In the genomic region with DNA sequence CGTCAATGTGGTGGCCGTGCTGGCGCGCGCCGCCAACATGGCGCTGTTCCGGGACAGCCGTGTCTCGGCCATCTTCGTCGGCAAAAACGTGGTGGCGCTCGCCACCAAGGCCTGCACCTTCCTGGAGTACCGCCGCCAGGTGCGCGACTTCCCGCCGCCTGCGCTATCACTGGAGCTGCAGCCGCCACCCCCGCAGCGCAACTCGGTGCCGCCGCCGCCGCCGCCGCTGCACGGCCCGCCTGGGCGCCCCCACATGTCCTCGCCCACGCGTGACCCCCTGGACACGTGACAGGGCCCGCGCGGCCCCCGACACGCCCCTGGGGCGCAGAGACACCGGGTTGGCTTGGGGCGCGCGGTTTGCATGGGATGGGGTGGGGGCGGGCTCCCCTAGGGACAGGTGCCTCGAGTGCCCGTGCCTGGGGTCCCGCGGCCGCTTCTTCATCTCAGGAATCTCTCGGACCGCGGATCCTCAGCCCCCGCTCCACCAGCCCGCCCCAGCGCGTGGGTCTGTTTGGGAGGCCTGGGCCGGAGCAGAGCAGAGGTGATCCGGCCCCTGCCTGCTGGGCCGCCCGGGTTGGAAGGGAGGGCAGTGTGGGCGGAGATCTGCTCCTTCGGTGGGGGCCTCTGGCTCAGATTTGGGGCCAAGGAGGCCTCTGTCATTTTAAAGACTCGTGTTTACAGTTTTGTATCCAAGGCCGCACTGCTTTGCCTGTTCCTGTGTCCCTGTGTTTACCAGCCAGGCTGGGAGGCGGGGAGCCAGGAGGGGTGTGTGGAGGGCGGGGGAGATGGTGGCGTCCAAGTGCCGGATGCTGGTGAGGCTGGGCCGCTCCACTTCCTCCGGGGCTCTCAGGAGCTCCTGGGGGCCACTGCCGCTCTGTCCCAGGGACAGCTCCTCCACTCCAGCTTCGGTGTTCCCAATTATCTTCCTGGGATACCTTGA, we compare ENCODE assay signal across 10 cellular contexts. TPM values are rescaled to one million over a fixed set of nuclear protein-coding genes. Genes with fewer than 3 reads are reported as not detected.
A peak's percentile ranks its signal among the peaks of the same experiment; 100 is the strongest.
DNase-seq lines count a peak whose midpoint lies in the region; ATAC-seq, FAIRE-seq and TF ChIP-seq lines count a peak whose summit lies in the region.
"Had no signal": no experiment of that assay in that cellular context is flagged by ENCODE, and none has a peak within 500 bp of the region (broad histone marks: within the 10 kb centered on the region; RNA-seq: fewer than 3 reads in every experiment).

No MANE protein-coding gene starts in this region.

- ATAC-seq in memory B cell (ENCODE audit: low read depth), result peak; percentile 15
- ATAC-seq in HG02571 (IDR thresholded peaks at IDR 0.05; ENCODE audit: unreplicated experiment), result no peak
- no peak for ATAC-seq in GM21737 (IDR thresholded peaks at IDR 0.05; ENCODE audit: unreplicated experiment)
- ATAC-seq: gastroesophageal sphincter had no signal

- no peak for FAIRE-seq in GM12892 (lab: Jason Lieb, UNC)

- H3K9me3 ChIP-seq in breast epithelium, result no peaks in the 10 kb centered on the region
- H3K9me3 ChIP-seq in mammary epithelial cell (replicated peaks; ENCODE audit: insufficient read depth, low read length), result no peaks in the 10 kb centered on the region
- H3K9me3 ChIP-seq: gastroesophageal sphincter had no signal

- H3K4me1 ChIP-seq in breast epithelium (peaks cover 4 to 24% of the 10 kb centered on the region in 2 donors), mammary epithelial cell (ENCODE audit: insufficient read depth, low read length) (peaks cover 22% of the 10 kb centered on the region), urinary bladder (ENCODE audit: insufficient read depth) (no peaks in the 10 kb centered on the region)

- dilution Hi-C loops in mammary epithelial cell (cut with HindIII; ENCODE audit: low sequenced_read_pairs), result no loop called here

- TF ChIP-seq POLR2A in breast epithelium (IDR thresholded peaks at IDR 0.05), result no peak
- no peak for TF ChIP-seq POLR2A in GM12892 (IDR thresholded peaks at IDR 0.05; ENCODE audit: low read depth, low read length)

- H3K4me1 Mint-ChIP-seq in activated naive CD4-positive, alpha-beta T cell treated with anti-CD3 and anti-CD28 coated beads for 36 hours (ENCODE audit: low read depth), result peaks cover 21% of the 10 kb centered on the region
- H3K4me1 Mint-ChIP-seq in memory B cell, result peaks cover 49% of the 10 kb centered on the region

- DNase-seq in breast epithelium (ENCODE audit: low spot score in 2 of 2) (no peak), mammary epithelial cell (no peak), memory B cell (ENCODE audit: low spot score in 2 of 2) (peak in 1 of 2 donors; percentile 54), GM12892 (ENCODE audit: insufficient read length) (no peak)
- DNase-seq in activated naive CD4-positive, alpha-beta T cell treated with anti-CD3 and anti-CD28 coated beads for 36 hours, result peak; percentile 56
- DNase-seq: NCI-H2227 treated with DMSO at 0.1 percent for 48 hours had no signal

- BruUV-seq in mammary epithelial cell (replicated peaks; lab: Mats Ljungman, UMichigan), result no TSS peak

- H3K4me3 ChIP-seq in breast epithelium, result peak overlapping the region in 2 of 3 donors; percentile 74 to 79
- H3K4me3 ChIP-seq in mammary epithelial cell (replicated peaks in 1 of 3; ENCODE audit: insufficient read depth in 1 of 3, low read depth in 2 of 3, low read length in 3 of 3), result no peak overlapping the region
- no peak overlapping the region for H3K4me3 ChIP-seq in urinary bladder (ENCODE audit: low read depth, low read length)

- no peaks in the 10 kb centered on the region for H3K36me3 ChIP-seq in breast epithelium
- no peaks in the 10 kb centered on the region for H3K36me3 ChIP-seq in mammary epithelial cell (ENCODE audit: insufficient read depth, low read length)
- no peaks in the 10 kb centered on the region for H3K36me3 ChIP-seq in urinary bladder (ENCODE audit: insufficient read depth)

- peaks cover 0 to 3% of the 10 kb centered on the region in 2 donors for H3K27me3 ChIP-seq in breast epithelium
- no peaks in the 10 kb centered on the region for H3K27me3 ChIP-seq in mammary epithelial cell (ENCODE audit: insufficient read depth, low read length)

- TF ChIP-seq CTCF in breast epithelium (IDR thresholded peaks at IDR 0.05), result no peak
- TF ChIP-seq CTCF in mammary epithelial cell (conservative IDR thresholded peaks at IDR 0.05 in 1 of 2, IDR thresholded peaks at IDR 0.05 in 1 of 2; ENCODE audit: extremely low read depth in 1 of 2, insufficient read depth in 1 of 2, low read depth in 1 of 2, low read length in 2 of 2), result no peak

- CTCF ChIA-PET in mammary epithelial cell (lab: Charles Lee; ENCODE audit: low non-redundant PET), result no interaction called here
- CTCF ChIA-PET in activated naive CD4-positive, alpha-beta T cell treated with anti-CD3 and anti-CD28 coated beads for 36 hours (lab: Charles Lee), result interaction anchor here (1.4 to 1.6 kb wide), 2 partner anchors 49 to 112 kb away, joined by 4 read pairs; no protein-coding TSS in a partner anchor

- H3K27ac Mint-ChIP-seq in activated naive CD4-positive, alpha-beta T cell treated with anti-CD3 and anti-CD28 coated beads for 36 hours, result peak overlapping the region; percentile 85
- H3K27ac Mint-ChIP-seq in memory B cell, result no peak overlapping the region

- in situ Hi-C loops in mammary epithelial cell (cut with MboI; ENCODE audit: low sequenced_read_pairs in 2 of 2), result no loop called here

- H4K20me1 ChIP-seq in mammary epithelial cell (ENCODE audit: insufficient read depth, low read length), result no peaks in the 10 kb centered on the region

- peaks cover 3% of the 10 kb centered on the region for H3K27me3 Mint-ChIP-seq in activated naive CD4-positive, alpha-beta T cell treated with anti-CD3 and anti-CD28 coated beads for 36 hours (ENCODE audit: low read depth)
- peaks cover 10% of the 10 kb centered on the region for H3K27me3 Mint-ChIP-seq in memory B cell

- peak overlapping the region; percentile 80 for H3K4me3 Mint-ChIP-seq in activated naive CD4-positive, alpha-beta T cell treated with anti-CD3 and anti-CD28 coated beads for 36 hours
- peak overlapping the region; percentile 77 for H3K4me3 Mint-ChIP-seq in memory B cell

- WGBS in mammary epithelial cell (ENCODE audit: low coverage, missing lambda C conversion rate), result 91% methylated on average over 31 of the region's 78 CpGs
- WGBS in urinary bladder, result 53% methylated on average over 78 of the region's 78 CpGs

- intact Hi-C loops in breast epithelium (cut with DNase I; ENCODE audit: low total_unique reads), result no loop called here
- intact Hi-C loops in mammary epithelial cell (cut with micrococcal nuclease), result loop anchor here (2.0 to 10.0 kb wide), 2 partner anchors 49 to 845 kb away; no protein-coding TSS in a partner anchor
- intact Hi-C loops in activated naive CD4-positive, alpha-beta T cell treated with anti-CD3 and anti-CD28 coated beads for 36 hours (cut with micrococcal nuclease), result no loop called here

- no peak overlapping the region for H3K9ac ChIP-seq in mammary epithelial cell (ENCODE audit: insufficient read depth, low read length)

- peaks cover 2% of the 10 kb centered on the region for H3K36me3 Mint-ChIP-seq in activated naive CD4-positive, alpha-beta T cell treated with anti-CD3 and anti-CD28 coated beads for 36 hours (ENCODE audit: low read depth)
- no peaks in the 10 kb centered on the region for H3K36me3 Mint-ChIP-seq in memory B cell

- no peak overlapping the region for H3K4me2 ChIP-seq in mammary epithelial cell (ENCODE audit: insufficient read depth, low read depth, low read length)

- H3K27ac ChIP-seq in breast epithelium (peak overlapping the region in 1 of 2 donors; percentile 12), mammary epithelial cell (ENCODE audit: insufficient read depth, low read depth, low read length) (no peak overlapping the region), urinary bladder (ENCODE audit: low read depth) (peak overlapping the region; percentile 45)
- H3K27ac ChIP-seq: gastroesophageal sphincter had no signal

- no peak overlapping the region for H2AFZ ChIP-seq in mammary epithelial cell (ENCODE audit: low read depth, low read length)

- H3K9me3 Mint-ChIP-seq in activated naive CD4-positive, alpha-beta T cell treated with anti-CD3 and anti-CD28 coated beads for 36 hours, result no peaks in the 10 kb centered on the region
- no peaks in the 10 kb centered on the region for H3K9me3 Mint-ChIP-seq in memory B cell

- H3K79me2 ChIP-seq in mammary epithelial cell (ENCODE audit: insufficient read depth, low read length), result no peaks in the 10 kb centered on the region

RNA-seq across cellular contexts. Expression of a gene that starts 3.4 kb away (rescaled TPM):
- total RNA-seq in breast epithelium, result 1 to 10 TPM; 2.4 to 9.2 (median 9.2) TPM
- 1 to 10 TPM; 2.2 to 6.0 TPM for total RNA-seq in mammary epithelial cell
- 1.9 TPM for polyA plus RNA-seq in mammary epithelial cell
- polyA minus RNA-seq in mammary epithelial cell, result not detected
- total RNA-seq in activated naive CD4-positive, alpha-beta T cell treated with anti-CD3 and anti-CD28 coated beads for 36 hours, result 1 to 10 TPM; 6.5 to 9.3 TPM
- 1.3 TPM for total RNA-seq in urinary bladder
- polyA plus RNA-seq in urinary bladder, result 6.7 TPM
- not detected for polyA plus RNA-seq in GM12892 (2012; ENCODE audit: missing spikeins)

RNA-seq across cellular contexts. Expression of a gene that starts 38.7 kb away (rescaled TPM):
- 1 to 10 TPM; 4.9 to 7.8 (median 6.7) TPM for total RNA-seq in breast epithelium
- total RNA-seq in mammary epithelial cell, result 10 to 100 TPM in 1 of 2 donors, 1 to 10 TPM in 1; 3.5 to 21.3 TPM
- polyA plus RNA-seq in mammary epithelial cell, result 12.6 TPM
- 2.1 TPM for polyA minus RNA-seq in mammary epithelial cell
- total RNA-seq in activated naive CD4-positive, alpha-beta T cell treated with anti-CD3 and anti-CD28 coated beads for 36 hours, result 10 to 100 TPM; 27.8 to 28.6 TPM
- 4.2 TPM for total RNA-seq in urinary bladder
- 10.6 TPM for polyA plus RNA-seq in urinary bladder
- 2.0 TPM for polyA plus RNA-seq in GM12892 (2012; ENCODE audit: missing spikeins)

RNA-seq across cellular contexts. Expression of a gene that starts 43.1 kb away (rescaled TPM):
- total RNA-seq in breast epithelium, result 10 to 100 TPM; 24.1 to 32.8 (median 32.8) TPM
- total RNA-seq in mammary epithelial cell, result under 1 TPM; 0.50 to 0.59 TPM
- polyA plus RNA-seq in mammary epithelial cell, result 0.37 TPM
- polyA minus RNA-seq in mammary epithelial cell, result not detected
- 10 to 100 TPM; 67.3 to 77.1 TPM for total RNA-seq in activated naive CD4-positive, alpha-beta T cell treated with anti-CD3 and anti-CD28 coated beads for 36 hours
- 9.4 TPM for total RNA-seq in urinary bladder
- 92.4 TPM for polyA plus RNA-seq in urinary bladder
- 378 TPM for polyA plus RNA-seq in GM12892 (2012; ENCODE audit: missing spikeins)

RNA-seq across cellular contexts. Expression of a gene that starts 55.2 kb away (rescaled TPM):
- total RNA-seq in breast epithelium (100 to 1,000 TPM in 1 of 3 donors, 10 to 100 TPM in 2; 46.2 to 146 (median 92.1) TPM), mammary epithelial cell (100 to 1,000 TPM in 1 of 2 donors, 10 to 100 TPM in 1; 97.7 to 103 TPM), urinary bladder (53.7 TPM)
- polyA plus RNA-seq in mammary epithelial cell (120 TPM), urinary bladder (245 TPM)
- 52.5 TPM for polyA minus RNA-seq in mammary epithelial cell
- total RNA-seq in activated naive CD4-positive, alpha-beta T cell treated with anti-CD3 and anti-CD28 coated beads for 36 hours, result not detected
- not detected for polyA plus RNA-seq in GM12892 (2012; ENCODE audit: missing spikeins)

Comparison
In these comparisons a context has a peak if more than half of its experiments do, and no peak if none do; other contexts are left out.
1. H3K4me3 ChIP-seq: peak in breast epithelium (2 of 3); none in mammary epithelial cell (0 of 3) and urinary bladder (single experiment).